Comparison of ENCODE assay signal across 10 cellular contexts in genomic region chr22:44668886-44669724, GRCh38. TPM values are rescaled to one million over a fixed set of nuclear protein-coding genes. Genes with fewer than 3 reads are reported as not detected.
DNase-seq lines count a peak whose midpoint lies in the region; ATAC-seq and TF ChIP-seq lines count a peak whose summit lies in the region.
"Had no signal": no experiment of that assay in that cellular context is flagged by ENCODE, and none has a peak within 500 bp of the region (broad histone marks: within the 10 kb centered on the region; RNA-seq: fewer than 3 reads in every experiment).

No MANE protein-coding gene starts in this region.

- DNase-seq in DMS53 (lab: John Stamatoyannopoulos, UW) (peak; percentile 29), DMS53 treated with DMSO at 0.1 percent for 48 hours (lab: John Stamatoyannopoulos, UW; ENCODE audit: unreplicated experiment) (no peak), MCF 10A (ENCODE audit: unreplicated experiment) (no peak), lower leg skin (ENCODE audit: low spot score in 2 of 2) (no peak), NCI-H748 treated with DMSO at 0.1 percent for 48 hours (lab: John Stamatoyannopoulos, UW) (no peak), G401 (ENCODE audit: low spot score) (no peak)
- DNase-seq: NCI-H446 treated with DMSO at 0.1 percent for 48 hours had no signal

- H3K27me3 Mint-ChIP-seq in MCF 10A (ENCODE audit: insufficient read depth, unreplicated experiment) = peaks cover 66% of the 10 kb centered on the region

- H3K9me3 Mint-ChIP-seq in MCF 10A (ENCODE audit: unreplicated experiment) = no peaks in the 10 kb centered on the region

- H3K27me3 ChIP-seq in subcutaneous abdominal adipose tissue (ENCODE audit: control insufficient read depth in 5 of 5, insufficient read depth in 4 of 5, low read length in 5 of 5) = no peaks in the 10 kb centered on the region

- peak overlapping the region; percentile 62 for H3K27ac ChIP-seq in subcutaneous abdominal adipose tissue (ENCODE audit: low read depth, low read length)
- H3K27ac ChIP-seq: 22Rv1 had no signal

- H3K4me3 Mint-ChIP-seq in MCF 10A (ENCODE audit: unreplicated experiment) = peak overlapping the region; percentile 44

- H3K4me1 Mint-ChIP-seq in MCF 10A (ENCODE audit: insufficient read depth, unreplicated experiment) = no peaks in the 10 kb centered on the region

- BruUV-seq in MCF 10A (replicated peaks; lab: Mats Ljungman, UMichigan) = no TSS peak

- no peak for ATAC-seq in GM21737 (IDR thresholded peaks at IDR 0.05; ENCODE audit: unreplicated experiment)

- TF ChIP-seq CTCF in MCF 10A (IDR thresholded peaks at IDR 0.05; ENCODE audit: unreplicated experiment) (no peak), lower leg skin (IDR thresholded peaks at IDR 0.05) (no peak)

- peak overlapping the region in 4 of 5 donors; percentile 62 to 85 (median 72) for H3K9ac ChIP-seq in subcutaneous abdominal adipose tissue (ENCODE audit: low read length in 5 of 5)

- peaks cover 14 to 89% (median 83%) of the 10 kb centered on the region in 5 donors for H3K4me1 ChIP-seq in subcutaneous abdominal adipose tissue (ENCODE audit: control insufficient read depth in 5 of 5, insufficient read depth in 5 of 5, low read length in 5 of 5)

- intact Hi-C loops in MCF 10A (cut with micrococcal nuclease) = no loop called here
- intact Hi-C loops in lower leg skin (cut with DNase I; ENCODE audit: low total_unique reads) = no loop called here

- in situ Hi-C loops in G401 (cut with HindIII; ENCODE audit: low sequenced_read_pairs) = no loop called here

- no peaks in the 10 kb centered on the region for H3K9me3 ChIP-seq in subcutaneous abdominal adipose tissue (ENCODE audit: control insufficient read depth in 5 of 5, low read length in 5 of 5)

- peak overlapping the region; percentile 33 for H3K4me3 ChIP-seq in lower leg skin (ENCODE audit: low read depth, poor library complexity, severe bottlenecking)
- peak overlapping the region; percentile 67 to 81 (median 76) for H3K4me3 ChIP-seq in subcutaneous abdominal adipose tissue (ENCODE audit: low read depth in 1 of 5, low read length in 5 of 5)

- H3K36me3 Mint-ChIP-seq in MCF 10A (ENCODE audit: insufficient read depth, unreplicated experiment) = peaks cover 5% of the 10 kb centered on the region

- CTCF ChIA-PET in MCF 10A (lab: Yijun Ruan, JAX) = interaction anchor here (1.2 kb wide), 1 partner anchor 13 kb away, joined by 3 read pairs; no protein-coding TSS in a partner anchor

- no peak for TF ChIP-seq POLR2A in lower leg skin (IDR thresholded peaks at IDR 0.05)

- no peak overlapping the region for H3K27ac Mint-ChIP-seq in MCF 10A (ENCODE audit: low read depth, unreplicated experiment)

- no peaks in the 10 kb centered on the region for H3K36me3 ChIP-seq in subcutaneous abdominal adipose tissue (ENCODE audit: control insufficient read depth in 5 of 5, insufficient read depth in 5 of 5, low read length in 5 of 5)

- WGBS in lower leg skin, 2 donors = 11 to 15% methylated on average over 19 to 27 of the region's 50 CpGs

- POLR2A ChIA-PET in MCF 10A (lab: Yijun Ruan, JAX) = no interaction called here

RNA-seq across cellular contexts. Expression of gene PRR5, which starts 32.9 kb away (rescaled TPM):
- total RNA-seq in MCF 10A (2022) (7.9 and 11.0 TPM in 2 replicates), lower leg skin (10 to 100 TPM; 18.7 to 28.4 (median 19.6) TPM)
- total RNA-seq in G401 (2014; rRNA removed; shearing (Covaris generic)) = 46.5 and 57.9 TPM in 2 replicates
